Comparison of ENCODE assay signal across 1 cellular context in genomic region chr9:5437254-5438216, GRCh38.
A peak's percentile ranks its signal among the peaks of the same experiment; 100 is the strongest.
TF ChIP-seq lines count a peak whose summit lies in the region.

PLGRKT (minus strand) TSS chr9:5437925; CDS start chr9:5431977, 5,948 bp downstream.

TF ChIP-seq in HepG2, 621 proteins besides CTCF, POLR2A, EP300 and RAD21 (continued from another document and continues in another):
- TF ChIP-seq ZNF597 (CRISPR knock-in tag; IDR thresholded peaks at IDR 0.05) (no peak), ZNF672 (CRISPR knock-in tag; IDR thresholded peaks at IDR 0.05) (no peak), ZNF468 (CRISPR knock-in tag; IDR thresholded peaks at IDR 0.05) (peak; percentile 80; the same call in 1 of the 2 replicates), SALL2 (CRISPR knock-in tag; IDR thresholded peaks at IDR 0.05) (peak; percentile 50; the same call in 1 of the 2 replicates), GATAD1 (CRISPR knock-in tag; IDR thresholded peaks at IDR 0.05) (peak; percentile 81), ZNF557 (CRISPR knock-in tag; IDR thresholded peaks at IDR 0.05) (no peak), HNF1B (CRISPR knock-in tag; IDR thresholded peaks at IDR 0.05) (peak; percentile 79), SMYD3 (CRISPR knock-in tag; IDR thresholded peaks at IDR 0.05) (peak; percentile 63; the same call in 1 of the 2 replicates), SYNCRIP (IDR thresholded peaks at IDR 0.05; ENCODE audit: insufficient read depth, low read depth, low read length) (no peak), ZNF547 (CRISPR knock-in tag; IDR thresholded peaks at IDR 0.05) (peak; percentile 50; the same call in 1 of the 2 replicates), NFYC (CRISPR knock-in tag; IDR thresholded peaks at IDR 0.05) (peak; percentile 87), ZNF841 (CRISPR knock-in tag; IDR thresholded peaks at IDR 0.05; ENCODE audit: borderline replicate concordance) (no peak), ZFP1 (CRISPR knock-in tag; IDR thresholded peaks at IDR 0.05) (no peak), ISL2 (CRISPR knock-in tag; IDR thresholded peaks at IDR 0.05) (no peak), SIX1 (CRISPR knock-in tag; IDR thresholded peaks at IDR 0.05; ENCODE audit: borderline replicate concordance) (no peak), ZNF235 (CRISPR knock-in tag; IDR thresholded peaks at IDR 0.05; ENCODE audit: borderline replicate concordance) (0 out of 2 replicates have a peak, but pooled peaks have one; percentile 46), FOXP1 (IDR thresholded peaks at IDR 0.05) (no peak), FOXP1 (CRISPR knock-in tag; IDR thresholded peaks at IDR 0.05) (no peak), ZBTB10 (CRISPR knock-in tag; IDR thresholded peaks at IDR 0.05; ENCODE audit: borderline replicate concordance) (peak; percentile 42; the same call in 1 of the 2 replicates), ZNF562 (CRISPR knock-in tag; IDR thresholded peaks at IDR 0.05; ENCODE audit: borderline replicate concordance) (no peak), ZNF749 (CRISPR knock-in tag; IDR thresholded peaks at IDR 0.05; ENCODE audit: borderline replicate concordance) (peak; percentile 64; the same call in 1 of the 2 replicates), ATF2 (CRISPR knock-in tag; IDR thresholded peaks at IDR 0.05) (no peak), IRX3 (CRISPR knock-in tag; IDR thresholded peaks at IDR 0.05; ENCODE audit: borderline replicate concordance, low read depth) (peak; percentile 53; the same call in 1 of the 2 replicates), JDP2 (CRISPR knock-in tag; IDR thresholded peaks at IDR 0.05; ENCODE audit: borderline replicate concordance) (no peak), ZNF800 (CRISPR knock-in tag; IDR thresholded peaks at IDR 0.05) (peak; percentile 91), ZNF503 (CRISPR knock-in tag; IDR thresholded peaks at IDR 0.05) (no peak), KAT8 (CRISPR knock-in tag; IDR thresholded peaks at IDR 0.05) (peak; percentile 93), ZBTB44 (CRISPR knock-in tag; IDR thresholded peaks at IDR 0.05) (no peak), HNRNPL (IDR thresholded peaks at IDR 0.05; ENCODE audit: low read depth, low read length) (peak; percentile 67), LCORL (IDR thresholded peaks at IDR 0.05) (no peak), LCORL (CRISPR knock-in tag; IDR thresholded peaks at IDR 0.05) (peak; percentile 67), ZBED4 (CRISPR knock-in tag; IDR thresholded peaks at IDR 0.05; ENCODE audit: borderline replicate concordance) (peak; percentile 65; the same call in 1 of the 2 replicates), ISX (CRISPR knock-in tag; conservative IDR thresholded peaks at IDR 0.05) (no peak), MED13 (CRISPR knock-in tag; IDR thresholded peaks at IDR 0.05) (peak; percentile 57; the same call in 1 of the 2 replicates), KDM5B (CRISPR knock-in tag; IDR thresholded peaks at IDR 0.05; ENCODE audit: borderline replicate concordance) (peak; percentile 84; the same call in 1 of the 2 replicates), ZNF34 (CRISPR knock-in tag; IDR thresholded peaks at IDR 0.05; ENCODE audit: borderline replicate concordance) (peak; percentile 87), CREB1 (IDR thresholded peaks at IDR 0.05) (peak; percentile 68), CREB1 (CRISPR knock-in tag; IDR thresholded peaks at IDR 0.05) (peak; percentile 82), NR2F6 (IDR thresholded peaks at IDR 0.05) (peak; percentile 66; the same call in 1 of the 2 replicates), NR2F6 (CRISPR knock-in tag; IDR thresholded peaks at IDR 0.05) (peak; percentile 65)
- TF ChIP-seq, protein P1, sequence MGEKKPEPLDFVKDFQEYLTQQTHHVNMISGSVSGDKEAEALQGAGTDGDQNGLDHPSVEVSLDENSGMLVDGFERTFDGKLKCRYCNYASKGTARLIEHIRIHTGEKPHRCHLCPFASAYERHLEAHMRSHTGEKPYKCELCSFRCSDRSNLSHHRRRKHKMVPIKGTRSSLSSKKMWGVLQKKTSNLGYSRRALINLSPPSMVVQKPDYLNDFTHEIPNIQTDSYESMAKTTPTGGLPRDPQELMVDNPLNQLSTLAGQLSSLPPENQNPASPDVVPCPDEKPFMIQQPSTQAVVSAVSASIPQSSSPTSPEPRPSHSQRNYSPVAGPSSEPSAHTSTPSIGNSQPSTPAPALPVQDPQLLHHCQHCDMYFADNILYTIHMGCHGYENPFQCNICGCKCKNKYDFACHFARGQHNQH (CRISPR knock-in tag; IDR thresholded peaks at IDR 0.05) = peak; percentile 56; the same call in 1 of the 2 replicates
- TF ChIP-seq, protein P2, sequence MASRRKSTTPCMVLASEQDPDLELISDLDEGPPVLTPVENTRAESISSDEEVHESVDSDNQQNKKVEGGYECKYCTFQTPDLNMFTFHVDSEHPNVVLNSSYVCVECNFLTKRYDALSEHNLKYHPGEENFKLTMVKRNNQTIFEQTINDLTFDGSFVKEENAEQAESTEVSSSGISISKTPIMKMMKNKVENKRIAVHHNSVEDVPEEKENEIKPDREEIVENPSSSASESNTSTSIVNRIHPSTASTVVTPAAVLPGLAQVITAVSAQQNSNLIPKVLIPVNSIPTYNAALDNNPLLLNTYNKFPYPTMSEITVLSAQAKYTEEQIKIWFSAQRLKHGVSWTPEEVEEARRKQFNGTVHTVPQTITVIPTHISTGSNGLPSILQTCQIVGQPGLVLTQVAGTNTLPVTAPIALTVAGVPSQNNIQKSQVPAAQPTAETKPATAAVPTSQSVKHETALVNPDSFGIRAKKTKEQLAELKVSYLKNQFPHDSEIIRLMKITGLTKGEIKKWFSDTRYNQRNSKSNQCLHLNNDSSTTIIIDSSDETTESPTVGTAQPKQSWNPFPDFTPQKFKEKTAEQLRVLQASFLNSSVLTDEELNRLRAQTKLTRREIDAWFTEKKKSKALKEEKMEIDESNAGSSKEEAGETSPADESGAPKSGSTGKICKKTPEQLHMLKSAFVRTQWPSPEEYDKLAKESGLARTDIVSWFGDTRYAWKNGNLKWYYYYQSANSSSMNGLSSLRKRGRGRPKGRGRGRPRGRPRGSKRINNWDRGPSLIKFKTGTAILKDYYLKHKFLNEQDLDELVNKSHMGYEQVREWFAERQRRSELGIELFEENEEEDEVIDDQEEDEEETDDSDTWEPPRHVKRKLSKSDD (CRISPR knock-in tag; IDR thresholded peaks at IDR 0.05; ENCODE audit: low read depth) = peak; percentile 71
